22 cellular contexts compared by ENCODE assay signal in genomic region chr1:94230920-94231319, GRCh38. TPM values are rescaled to one million over a fixed set of nuclear protein-coding genes. Genes with fewer than 3 reads are reported as not detected.
DNase-seq lines count a peak whose midpoint lies in the region; ATAC-seq and TF ChIP-seq lines count a peak whose summit lies in the region.
"Had no signal": no experiment of that assay in that cellular context is flagged by ENCODE, and none has a peak within 500 bp of the region (broad histone marks: within the 10 kb centered on the region; RNA-seq: fewer than 3 reads in every experiment).

No MANE protein-coding gene starts in this region.

- WGBS in liver, result 63% methylated on average over 1 of the region's 1 CpG
- WGBS in smooth muscle cell (ENCODE audit: low lambda C conversion rate), result 85% methylated on average over 1 of the region's 1 CpG

- CTCF ChIA-PET in activated CD8-positive, alpha-beta T cell treated with anti-CD3 and anti-CD28 coated beads for 36 hours (lab: Charles Lee), result no interaction called here

- H3K9me3 ChIP-seq in liver (ENCODE audit: control insufficient read depth in 4 of 4, low read length in 3 of 4), result no peaks in the 10 kb centered on the region
- H3K9me3 ChIP-seq in smooth muscle cell (replicated peaks; ENCODE audit: low read depth), result no peaks in the 10 kb centered on the region
- H3K9me3 ChIP-seq in colonic mucosa, result no peaks in the 10 kb centered on the region
- H3K9me3 ChIP-seq: vagina had no signal

- in situ Hi-C loops in brain microvascular endothelial cell (cut with HindIII; ENCODE audit: low pct_ligation_motif_present, low sequenced_read_pairs), result loop anchor here (25.0 kb wide), 1 partner anchor 106 kb away; no protein-coding TSS in a partner anchor

- no peak overlapping the region for H3K4me3 Mint-ChIP-seq in HFFc6
- no peak overlapping the region for H3K4me3 Mint-ChIP-seq in activated CD8-positive, alpha-beta T cell treated with anti-CD3 and anti-CD28 coated beads for 36 hours
- H3K4me3 Mint-ChIP-seq: activated CD4-positive, alpha-beta memory T cell treated with anti-CD3 and anti-CD28 coated beads for 36 hours; CD4-positive, alpha-beta memory T cell; dendritic cell treated with granulocyte-macrophage colony-stimulating factor and Interleukin-4, amounts not matched to agents 40 ng/mL and 50 ng/mL, for 4 days; naive thymus-derived CD4-positive, alpha-beta T cell had no signal

- H3K4me3 ChIP-seq in brain microvascular endothelial cell (ENCODE audit: low read depth, low read length) (no peak overlapping the region), liver (ENCODE audit: low read depth in 1 of 3, low read length in 3 of 3) (no peak overlapping the region), smooth muscle cell (no peak overlapping the region), colonic mucosa (no peak overlapping the region)
- H3K4me3 ChIP-seq: vagina had no signal

- no peak overlapping the region for H2AFZ ChIP-seq in smooth muscle cell (ENCODE audit: low read depth)

- peak overlapping the region; percentile 8; the same call in 1 of the 2 replicates for H3K27ac Mint-ChIP-seq in HFFc6
- H3K27ac Mint-ChIP-seq in activated CD8-positive, alpha-beta T cell treated with anti-CD3 and anti-CD28 coated beads for 36 hours, result no peak overlapping the region
- H3K27ac Mint-ChIP-seq: activated CD4-positive, alpha-beta memory T cell treated with anti-CD3 and anti-CD28 coated beads for 36 hours; CD4-positive, alpha-beta memory T cell; dendritic cell treated with granulocyte-macrophage colony-stimulating factor and Interleukin-4, amounts not matched to agents 40 ng/mL and 50 ng/mL, for 4 days; naive thymus-derived CD4-positive, alpha-beta T cell had no signal

- no peak for DNase-seq in HFFc6
- DNase-seq in brain microvascular endothelial cell, result no peak
- no peak for DNase-seq in smooth muscle cell (lab: John Stamatoyannopoulos, UW; ENCODE audit: unreplicated experiment)
- DNase-seq in NCI-H510A treated with DMSO at 0.1 percent for 48 hours (lab: John Stamatoyannopoulos, UW), result no peak
- no peak for DNase-seq in activated CD8-positive, alpha-beta T cell treated with anti-CD3 and anti-CD28 coated beads for 36 hours
- DNase-seq in colonic mucosa, result no peak
- DNase-seq: activated CD4-positive, alpha-beta memory T cell treated with anti-CD3 and anti-CD28 coated beads for 36 hours; activated gamma-delta T cell; CD4-positive, alpha-beta memory T cell; DMS53; GF-D8; Karpas-422; naive thymus-derived CD4-positive, alpha-beta T cell; NCI-H1048; NCI-H2029 treated with DMSO at 0.1 percent for 48 hours; NCI-H345; SIG-M5; substantia nigra had no signal

- no peaks in the 10 kb centered on the region; the same call in 1 of the 2 replicates for H3K27me3 Mint-ChIP-seq in HFFc6 (ENCODE audit: insufficient read depth)
- H3K27me3 Mint-ChIP-seq in activated CD8-positive, alpha-beta T cell treated with anti-CD3 and anti-CD28 coated beads for 36 hours, result peaks cover 38% of the 10 kb centered on the region

- H3K9ac ChIP-seq in liver (ENCODE audit: low read depth in 1 of 2, low read length in 2 of 2) (no peak overlapping the region), smooth muscle cell (ENCODE audit: low read depth) (no peak overlapping the region), colonic mucosa (ENCODE audit: low read depth in 2 of 2, low read length in 2 of 2) (no peak overlapping the region)

- H4K20me1 ChIP-seq in smooth muscle cell (ENCODE audit: low read depth), result peaks cover 22% of the 10 kb centered on the region

- intact Hi-C loops in activated CD8-positive, alpha-beta T cell treated with anti-CD3 and anti-CD28 coated beads for 36 hours (cut with micrococcal nuclease), result no loop called here
- intact Hi-C loops in colonic mucosa (cut with DNase I), result no loop called here

- TF ChIP-seq CTCF in HFFc6 (IDR thresholded peaks at IDR 0.05) (no peak), brain microvascular endothelial cell (IDR thresholded peaks at IDR 0.05; ENCODE audit: low read depth, low read length, missing control alignments) (no peak), liver (IDR thresholded peaks at IDR 0.05; ENCODE audit: low read depth, low read length, missing input control) (no peak), smooth muscle cell (IDR thresholded peaks at IDR 0.05; ENCODE audit: borderline replicate concordance, insufficient read depth, poor library complexity, severe bottlenecking) (no peak), colonic mucosa (IDR thresholded peaks at IDR 0.05) (no peak)
- TF ChIP-seq CTCF in activated CD8-positive, alpha-beta T cell treated with anti-CD3 and anti-CD28 coated beads for 36 hours (IDR thresholded peaks at IDR 0.05), result no peak

- no peak overlapping the region for H3K4me2 ChIP-seq in smooth muscle cell

- H3F3A ChIP-seq in smooth muscle cell (ENCODE audit: low read depth), result no peaks in the 10 kb centered on the region

- peaks cover 100% of the 10 kb centered on the region for H3K79me2 ChIP-seq in smooth muscle cell (ENCODE audit: low read depth)

- H3K4me1 Mint-ChIP-seq in HFFc6 (ENCODE audit: low read depth), result peaks cover 86% of the 10 kb centered on the region
- H3K4me1 Mint-ChIP-seq in activated CD8-positive, alpha-beta T cell treated with anti-CD3 and anti-CD28 coated beads for 36 hours (ENCODE audit: low read depth), result peaks cover 2% of the 10 kb centered on the region

- H3K27ac ChIP-seq in brain microvascular endothelial cell, result peak overlapping the region; percentile 30
- H3K27ac ChIP-seq in liver (ENCODE audit: low read depth in 1 of 2, low read length in 2 of 2), result peak overlapping the region; percentile 5 to 11
- peak overlapping the region; percentile 50 for H3K27ac ChIP-seq in smooth muscle cell (ENCODE audit: low read depth)
- H3K27ac ChIP-seq in colonic mucosa, result no peak overlapping the region
- H3K27ac ChIP-seq: vagina had no signal

- H3K9me3 Mint-ChIP-seq in HFFc6, result no peaks in the 10 kb centered on the region
- H3K9me3 Mint-ChIP-seq in activated CD8-positive, alpha-beta T cell treated with anti-CD3 and anti-CD28 coated beads for 36 hours, result no peaks in the 10 kb centered on the region
- H3K9me3 Mint-ChIP-seq: activated CD4-positive, alpha-beta memory T cell treated with anti-CD3 and anti-CD28 coated beads for 36 hours; dendritic cell treated with granulocyte-macrophage colony-stimulating factor and Interleukin-4, amounts not matched to agents 40 ng/mL and 50 ng/mL, for 4 days had no signal

- no peak for ATAC-seq in activated CD8-positive, alpha-beta T cell treated with anti-CD3 and anti-CD28 coated beads for 36 hours
- ATAC-seq: naive thymus-derived CD4-positive, alpha-beta T cell; sciatic nerve had no signal

- no peak for TF ChIP-seq RAD21 in liver (IDR thresholded peaks at IDR 0.05)

- POLR2A ChIA-PET in activated CD8-positive, alpha-beta T cell treated with anti-CD3 and anti-CD28 coated beads for 36 hours (lab: Charles Lee), result no interaction called here

- H3K36me3 ChIP-seq in brain microvascular endothelial cell (replicated peaks) (peaks cover 4% of the 10 kb centered on the region), liver (ENCODE audit: control insufficient read depth in 4 of 4, insufficient read depth in 3 of 4, low read depth in 1 of 4, low read length in 3 of 4) (no peaks in the 10 kb centered on the region), smooth muscle cell (ENCODE audit: low read depth) (no peaks in the 10 kb centered on the region), colonic mucosa (no peaks in the 10 kb centered on the region)
- H3K36me3 ChIP-seq: vagina had no signal

- H3K4me1 ChIP-seq in liver (ENCODE audit: control insufficient read depth in 4 of 4, insufficient read depth in 4 of 4, low read length in 3 of 4), result peaks cover 3 to 31% (median 9%) of the 10 kb centered on the region in 4 donors
- H3K4me1 ChIP-seq in smooth muscle cell (ENCODE audit: low read depth), result peaks cover 4% of the 10 kb centered on the region
- H3K4me1 ChIP-seq in colonic mucosa, result no peaks in the 10 kb centered on the region

- peaks cover 8% of the 10 kb centered on the region; the same call in 1 of the 2 replicates for H3K36me3 Mint-ChIP-seq in HFFc6 (ENCODE audit: low read depth)
- no peaks in the 10 kb centered on the region for H3K36me3 Mint-ChIP-seq in activated CD8-positive, alpha-beta T cell treated with anti-CD3 and anti-CD28 coated beads for 36 hours (ENCODE audit: low read depth)
- H3K36me3 Mint-ChIP-seq: activated CD4-positive, alpha-beta memory T cell treated with anti-CD3 and anti-CD28 coated beads for 36 hours; CD4-positive, alpha-beta memory T cell had no signal

- H3K27me3 ChIP-seq in brain microvascular endothelial cell (replicated peaks), result no peaks in the 10 kb centered on the region
- no peaks in the 10 kb centered on the region for H3K27me3 ChIP-seq in liver (ENCODE audit: control insufficient read depth in 4 of 4, insufficient read depth in 4 of 4, low read length in 3 of 4)
- H3K27me3 ChIP-seq in smooth muscle cell (ENCODE audit: low read depth), result no peaks in the 10 kb centered on the region
- peaks cover 6% of the 10 kb centered on the region for H3K27me3 ChIP-seq in colonic mucosa
- H3K27me3 ChIP-seq: vagina had no signal

TF ChIP-seq in liver, 16 proteins besides CTCF, POLR2A, EP300 and RAD21 (continues in another document):
- no peak for TF ChIP-seq ZBTB33 (IDR thresholded peaks at IDR 0.05)
- TF ChIP-seq JUND (IDR thresholded peaks at IDR 0.05), result peak in 1 of 2 donors; percentile 29
- no peak for TF ChIP-seq RXRA (IDR thresholded peaks at IDR 0.05)
- TF ChIP-seq SP1 (IDR thresholded peaks at IDR 0.05), result no peak
- TF ChIP-seq GABPA (IDR thresholded peaks at IDR 0.05 in 1 of 2, conservative IDR thresholded peaks at IDR 0.05 in 1 of 2), result no peak
- TF ChIP-seq HNF4A (conservative IDR thresholded peaks at IDR 0.05), result no peak

RNA-seq across cellular contexts. Expression of gene ARHGAP29, which starts 6.5 kb away (rescaled TPM):
- total RNA-seq in HFFc6 (2021; fragmentation: NEBNext Ultra II Directional; extraction: Animal tissue kit (Norgen Biotek cat#: 25700)), result 10 to 100 TPM; 36.9 to 60.3 (median 52.9) TPM
- total RNA-seq in liver, result 10 to 100 TPM; 12.5 to 27.7 TPM
- polyA plus RNA-seq in liver, result 10 to 100 TPM in 1 of 2 donors, 1 to 10 TPM in 1; 8.3 to 14.0 TPM
- 36.3 and 39.9 TPM in 2 replicates for total RNA-seq in smooth muscle cell
- 8.0 and 22.8 TPM in 2 replicates for polyA plus RNA-seq in smooth muscle cell
- total RNA-seq in activated CD8-positive, alpha-beta T cell treated with anti-CD3 and anti-CD28 coated beads for 36 hours, result not detected
- 1 to 10 TPM; 2.5 to 8.6 TPM for total RNA-seq in colonic mucosa
- total RNA-seq: CD4-positive, alpha-beta memory T cell had no signal
- polyA plus RNA-seq: CD4-positive, alpha-beta memory T cell had no signal
